1 cellular context compared by ENCODE assay signal in the genomic region with DNA sequence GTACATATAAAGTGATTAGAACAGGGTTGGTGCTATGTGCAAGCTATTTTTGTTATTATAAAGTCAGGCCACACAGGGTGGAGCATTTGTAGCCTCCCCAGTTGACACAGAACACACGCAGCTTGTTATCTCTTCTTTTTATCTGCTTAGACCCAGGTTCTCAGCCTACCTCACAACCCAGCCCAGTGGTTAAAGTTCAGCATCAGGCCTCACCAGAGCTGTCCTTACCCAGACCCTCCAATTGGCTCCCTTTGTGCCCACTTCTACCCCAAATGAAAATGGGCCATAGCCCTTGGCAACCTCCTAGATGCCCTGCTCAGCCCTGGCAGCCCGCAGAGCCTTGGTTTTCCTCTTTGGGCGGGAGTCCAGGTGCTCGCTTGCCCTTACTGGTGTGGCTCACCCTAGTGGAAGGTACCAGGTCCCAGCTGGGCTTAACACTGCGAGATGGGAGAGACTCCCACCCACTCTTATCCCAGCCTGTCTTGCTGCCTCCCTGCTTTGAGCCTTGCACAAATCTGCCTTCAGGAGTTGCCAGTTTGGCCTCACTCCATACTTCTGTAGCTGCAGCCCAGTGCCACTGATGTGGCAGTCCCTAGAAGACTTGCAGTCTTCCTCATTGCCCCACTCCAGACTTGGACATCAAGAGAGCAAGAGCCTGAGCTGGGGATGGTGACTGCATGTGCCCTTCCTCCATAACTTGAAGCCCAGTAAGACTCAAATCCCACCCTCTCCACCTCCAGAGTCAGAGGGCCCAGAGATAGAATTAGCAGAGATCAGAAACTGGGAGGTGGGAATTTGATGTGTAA.
A peak's percentile ranks its signal among the peaks of the same experiment; 100 is the strongest.
TF ChIP-seq lines count a peak whose summit lies in the region.

No MANE protein-coding gene starts in this region.

TF ChIP-seq in HepG2, 621 proteins besides CTCF, POLR2A, EP300 and RAD21:
- TF ChIP-seq HNRNPL (IDR thresholded peaks at IDR 0.05; ENCODE audit: low read depth, low read length) (0 out of 2 replicates have a peak, but pooled peaks have one; percentile 35), FOXK2 (IDR thresholded peaks at IDR 0.05) (no peak), ZNF224 (CRISPR knock-in tag; IDR thresholded peaks at IDR 0.05) (no peak), ZC3H4 (CRISPR knock-in tag; IDR thresholded peaks at IDR 0.05; ENCODE audit: borderline replicate concordance) (no peak), ZFP36L1 (CRISPR knock-in tag; IDR thresholded peaks at IDR 0.05) (no peak), NRL (CRISPR knock-in tag; IDR thresholded peaks at IDR 0.05; ENCODE audit: borderline replicate concordance) (0 out of 2 replicates have a peak, but pooled peaks have one; percentile 44), ZNF687 (CRISPR knock-in tag; IDR thresholded peaks at IDR 0.05) (peak; percentile 29; the same call in 1 of the 2 replicates), ZNF33A (CRISPR knock-in tag; IDR thresholded peaks at IDR 0.05; ENCODE audit: borderline replicate concordance) (no peak), SIN3B (IDR thresholded peaks at IDR 0.05; ENCODE audit: low read length) (no peak), U2AF2 (IDR thresholded peaks at IDR 0.05; ENCODE audit: low read depth, low read length) (no peak)
- TF ChIP-seq, protein P1, sequence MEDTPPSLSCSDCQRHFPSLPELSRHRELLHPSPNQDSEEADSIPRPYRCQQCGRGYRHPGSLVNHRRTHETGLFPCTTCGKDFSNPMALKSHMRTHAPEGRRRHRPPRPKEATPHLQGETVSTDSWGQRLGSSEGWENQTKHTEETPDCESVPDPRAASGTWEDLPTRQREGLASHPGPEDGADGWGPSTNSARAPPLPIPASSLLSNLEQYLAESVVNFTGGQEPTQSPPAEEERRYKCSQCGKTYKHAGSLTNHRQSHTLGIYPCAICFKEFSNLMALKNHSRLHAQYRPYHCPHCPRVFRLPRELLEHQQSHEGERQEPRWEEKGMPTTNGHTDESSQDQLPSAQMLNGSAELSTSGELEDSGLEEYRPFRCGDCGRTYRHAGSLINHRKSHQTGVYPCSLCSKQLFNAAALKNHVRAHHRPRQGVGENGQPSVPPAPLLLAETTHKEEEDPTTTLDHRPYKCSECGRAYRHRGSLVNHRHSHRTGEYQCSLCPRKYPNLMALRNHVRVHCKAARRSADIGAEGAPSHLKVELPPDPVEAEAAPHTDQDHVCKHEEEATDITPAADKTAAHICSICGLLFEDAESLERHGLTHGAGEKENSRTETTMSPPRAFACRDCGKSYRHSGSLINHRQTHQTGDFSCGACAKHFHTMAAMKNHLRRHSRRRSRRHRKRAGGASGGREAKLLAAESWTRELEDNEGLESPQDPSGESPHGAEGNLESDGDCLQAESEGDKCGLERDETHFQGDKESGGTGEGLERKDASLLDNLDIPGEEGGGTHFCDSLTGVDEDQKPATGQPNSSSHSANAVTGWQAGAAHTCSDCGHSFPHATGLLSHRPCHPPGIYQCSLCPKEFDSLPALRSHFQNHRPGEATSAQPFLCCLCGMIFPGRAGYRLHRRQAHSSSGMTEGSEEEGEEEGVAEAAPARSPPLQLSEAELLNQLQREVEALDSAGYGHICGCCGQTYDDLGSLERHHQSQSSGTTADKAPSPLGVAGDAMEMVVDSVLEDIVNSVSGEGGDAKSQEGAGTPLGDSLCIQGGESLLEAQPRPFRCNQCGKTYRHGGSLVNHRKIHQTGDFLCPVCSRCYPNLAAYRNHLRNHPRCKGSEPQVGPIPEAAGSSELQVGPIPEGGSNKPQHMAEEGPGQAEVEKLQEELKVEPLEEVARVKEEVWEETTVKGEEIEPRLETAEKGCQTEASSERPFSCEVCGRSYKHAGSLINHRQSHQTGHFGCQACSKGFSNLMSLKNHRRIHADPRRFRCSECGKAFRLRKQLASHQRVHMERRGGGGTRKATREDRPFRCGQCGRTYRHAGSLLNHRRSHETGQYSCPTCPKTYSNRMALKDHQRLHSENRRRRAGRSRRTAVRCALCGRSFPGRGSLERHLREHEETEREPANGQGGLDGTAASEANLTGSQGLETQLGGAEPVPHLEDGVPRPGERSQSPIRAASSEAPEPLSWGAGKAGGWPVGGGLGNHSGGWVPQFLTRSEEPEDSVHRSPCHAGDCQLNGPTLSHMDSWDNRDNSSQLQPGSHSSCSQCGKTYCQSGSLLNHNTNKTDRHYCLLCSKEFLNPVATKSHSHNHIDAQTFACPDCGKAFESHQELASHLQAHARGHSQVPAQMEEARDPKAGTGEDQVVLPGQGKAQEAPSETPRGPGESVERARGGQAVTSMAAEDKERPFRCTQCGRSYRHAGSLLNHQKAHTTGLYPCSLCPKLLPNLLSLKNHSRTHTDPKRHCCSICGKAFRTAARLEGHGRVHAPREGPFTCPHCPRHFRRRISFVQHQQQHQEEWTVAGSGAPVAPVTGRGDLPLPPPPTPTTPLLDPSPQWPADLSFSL (CRISPR knock-in tag; IDR thresholded peaks at IDR 0.05): 0 out of 2 replicates have a peak, but pooled peaks have one; percentile 30
- TF ChIP-seq, protein P2, sequence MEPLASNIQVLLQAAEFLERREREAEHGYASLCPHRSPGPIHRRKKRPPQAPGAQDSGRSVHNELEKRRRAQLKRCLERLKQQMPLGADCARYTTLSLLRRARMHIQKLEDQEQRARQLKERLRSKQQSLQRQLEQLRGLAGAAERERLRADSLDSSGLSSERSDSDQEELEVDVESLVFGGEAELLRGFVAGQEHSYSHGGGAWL (CRISPR knock-in tag; IDR thresholded peaks at IDR 0.05): no peak
- TF ChIP-seq, protein P3, sequence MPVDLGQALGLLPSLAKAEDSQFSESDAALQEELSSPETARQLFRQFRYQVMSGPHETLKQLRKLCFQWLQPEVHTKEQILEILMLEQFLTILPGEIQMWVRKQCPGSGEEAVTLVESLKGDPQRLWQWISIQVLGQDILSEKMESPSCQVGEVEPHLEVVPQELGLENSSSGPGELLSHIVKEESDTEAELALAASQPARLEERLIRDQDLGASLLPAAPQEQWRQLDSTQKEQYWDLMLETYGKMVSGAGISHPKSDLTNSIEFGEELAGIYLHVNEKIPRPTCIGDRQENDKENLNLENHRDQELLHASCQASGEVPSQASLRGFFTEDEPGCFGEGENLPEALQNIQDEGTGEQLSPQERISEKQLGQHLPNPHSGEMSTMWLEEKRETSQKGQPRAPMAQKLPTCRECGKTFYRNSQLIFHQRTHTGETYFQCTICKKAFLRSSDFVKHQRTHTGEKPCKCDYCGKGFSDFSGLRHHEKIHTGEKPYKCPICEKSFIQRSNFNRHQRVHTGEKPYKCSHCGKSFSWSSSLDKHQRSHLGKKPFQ (CRISPR knock-in tag; IDR thresholded peaks at IDR 0.05; ENCODE audit: insufficient replicate concordance): peak; percentile 18
